ENCODE assay signal across 17 cellular contexts in the genomic region with DNA sequence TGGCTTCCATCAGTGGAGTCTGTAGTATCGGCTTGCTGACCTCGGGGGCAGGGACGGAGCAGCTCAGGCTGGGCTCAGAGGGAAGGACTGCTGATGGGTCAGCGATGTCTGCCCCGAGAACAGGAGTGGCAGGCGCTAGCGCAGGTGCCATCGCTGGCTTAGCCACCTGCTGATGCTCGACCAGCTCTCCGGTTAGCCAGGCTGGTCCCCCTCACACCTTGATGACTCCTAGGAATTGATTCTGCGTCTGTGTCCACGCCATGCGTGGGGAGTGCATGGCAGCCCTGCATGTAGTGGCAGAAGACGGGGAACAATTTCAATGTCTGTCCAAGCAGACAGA. TPM values are rescaled to one million over a fixed set of nuclear protein-coding genes. Genes with fewer than 3 reads are reported as not detected.
DNase-seq lines count a peak whose midpoint lies in the region; ATAC-seq and TF ChIP-seq lines count a peak whose summit lies in the region.
"Had no signal": no experiment of that assay in that cellular context is flagged by ENCODE, and none has a peak within 500 bp of the region (broad histone marks: within the 10 kb centered on the region; RNA-seq: fewer than 3 reads in every experiment).

No MANE protein-coding gene starts in this region.

- H3K9me3 Mint-ChIP-seq in central memory CD8-positive, alpha-beta T cell = no peaks in the 10 kb centered on the region
- peaks cover 11% of the 10 kb centered on the region for H3K9me3 Mint-ChIP-seq in mesothelial cell of epicardium
- H3K9me3 Mint-ChIP-seq in CD4-positive, alpha-beta T cell = no peaks in the 10 kb centered on the region

- peaks cover 6% of the 10 kb centered on the region for H3K4me1 ChIP-seq in cardiac muscle cell (ENCODE audit: low read depth)

- no peak for TF ChIP-seq CTCF in cardiac muscle cell (IDR thresholded peaks at IDR 0.05; ENCODE audit: low read depth, low read length)
- TF ChIP-seq CTCF in mesothelial cell of epicardium (IDR thresholded peaks at IDR 0.05; ENCODE audit: unreplicated experiment) = no peak
- no peak for TF ChIP-seq CTCF in CD4-positive, alpha-beta T cell (IDR thresholded peaks at IDR 0.05)

- H3K4me3 ChIP-seq in cardiac muscle cell = no peak overlapping the region

- H3K9me3 ChIP-seq in cardiac muscle cell (ENCODE audit: low read depth) = no peaks in the 10 kb centered on the region
- no peaks in the 10 kb centered on the region for H3K9me3 ChIP-seq in CD4-positive, alpha-beta T cell (ENCODE audit: control insufficient read depth, low read length)

- intact Hi-C loops in Right ventricle myocardium superior (cut with DNase I) = no loop called here
- intact Hi-C loops in CD4-positive, alpha-beta T cell (cut with DNase I, micrococcal nuclease) = no loop called here

- H3K36me3 ChIP-seq in cardiac muscle cell = peaks cover 3% of the 10 kb centered on the region

- POLR2A ChIA-PET in CD4-positive, alpha-beta T cell (lab: Charles Lee) = interaction anchor here (1.0 kb wide), 1 partner anchor 84 kb away, joined by 3 read pairs; no protein-coding TSS in a partner anchor

- CTCF ChIA-PET in CD4-positive, alpha-beta T cell (lab: Charles Lee) = no interaction called here

- peak overlapping the region; percentile 54 for H3K27ac ChIP-seq in cardiac muscle cell
- peak overlapping the region; percentile 51 for H3K27ac ChIP-seq in substantia nigra (ENCODE audit: low read depth, low read length, poor library complexity, severe bottlenecking)
- no peak overlapping the region for H3K27ac ChIP-seq in CD4-positive, alpha-beta T cell (ENCODE audit: low read depth, low read length)

- H3K27ac Mint-ChIP-seq in central memory CD8-positive, alpha-beta T cell (ENCODE audit: low read depth) = peak overlapping the region; percentile 55
- peak overlapping the region; percentile 80 for H3K27ac Mint-ChIP-seq in mesothelial cell of epicardium
- no peak overlapping the region for H3K27ac Mint-ChIP-seq in CD4-positive, alpha-beta T cell

- ATAC-seq in Right ventricle myocardium superior (ENCODE audit: poor library complexity) = no peak
- no peak for ATAC-seq in central memory CD8-positive, alpha-beta T cell (replicated peaks; ENCODE audit: extremely low read depth, poor library complexity, severe bottlenecking)
- ATAC-seq in GM18861 (IDR thresholded peaks at IDR 0.05; ENCODE audit: unreplicated experiment) = no peak
- no peak for ATAC-seq in CD4-positive, alpha-beta T cell (ENCODE audit: poor library complexity)
- ATAC-seq: HCT116, PC-3 had no signal

- H3K27me3 ChIP-seq in cardiac muscle cell = no peaks in the 10 kb centered on the region
- H3K27me3 ChIP-seq in CD4-positive, alpha-beta T cell (ENCODE audit: control insufficient read depth, insufficient read depth, low read length) = no peaks in the 10 kb centered on the region

- H3K4me3 Mint-ChIP-seq in central memory CD8-positive, alpha-beta T cell = no peak overlapping the region
- H3K4me3 Mint-ChIP-seq in mesothelial cell of epicardium = no peak overlapping the region
- H3K4me3 Mint-ChIP-seq in CD4-positive, alpha-beta T cell = no peak overlapping the region

- H3K4me1 Mint-ChIP-seq in central memory CD8-positive, alpha-beta T cell = peaks cover 32% of the 10 kb centered on the region
- H3K4me1 Mint-ChIP-seq in mesothelial cell of epicardium = peaks cover 27% of the 10 kb centered on the region
- H3K4me1 Mint-ChIP-seq in CD4-positive, alpha-beta T cell (ENCODE audit: low read depth) = peaks cover 36% of the 10 kb centered on the region

- peaks cover 15% of the 10 kb centered on the region for H3K36me3 Mint-ChIP-seq in central memory CD8-positive, alpha-beta T cell (ENCODE audit: insufficient read depth)
- peaks cover 27% of the 10 kb centered on the region for H3K36me3 Mint-ChIP-seq in mesothelial cell of epicardium
- peaks cover 24% of the 10 kb centered on the region for H3K36me3 Mint-ChIP-seq in CD4-positive, alpha-beta T cell (ENCODE audit: low read depth)

- H3K27me3 Mint-ChIP-seq in central memory CD8-positive, alpha-beta T cell = no peaks in the 10 kb centered on the region
- H3K27me3 Mint-ChIP-seq in mesothelial cell of epicardium (ENCODE audit: low read depth) = no peaks in the 10 kb centered on the region
- no peaks in the 10 kb centered on the region for H3K27me3 Mint-ChIP-seq in CD4-positive, alpha-beta T cell

- DNase-seq in cardiac muscle cell (ENCODE audit: low read depth in 1 of 2, low spot score in 1 of 2) = no peak
- DNase-seq in Right ventricle myocardium superior = no peak
- no peak for DNase-seq in central memory CD8-positive, alpha-beta T cell (ENCODE audit: low spot score in 2 of 2)
- DNase-seq in mesothelial cell of epicardium (ENCODE audit: low spot score in 2 of 2, unreplicated experiment in 2 of 2) = no peak
- no peak for DNase-seq in substantia nigra (lab: John Stamatoyannopoulos, UW)
- DNase-seq in NCI-H774 (lab: John Stamatoyannopoulos, UW) = no peak
- no peak for DNase-seq in CD4-positive, alpha-beta T cell
- DNase-seq: COR-L47, DMS53, KBM-7, NCI-H1048, NCI-H146, NCI-H345, PC-3, SHP77 had no signal

RNA-seq across cellular contexts. Expression of gene SS18L1, which starts 6.6 kb away (rescaled TPM):
- total RNA-seq in cardiac muscle cell (25.7 and 38.7 TPM in 2 replicates), Right ventricle myocardium superior (8.9 TPM), mesothelial cell of epicardium (26.2 to 30.6 TPM (median 27.5 TPM) in 3 replicates)
- polyA plus RNA-seq in cardiac muscle cell = 2.5 and 3.2 TPM in 2 replicates
- total RNA-seq in CD4-positive, alpha-beta T cell = 10 to 100 TPM; 12.8 to 13.4 TPM

RNA-seq across cellular contexts. Expression of gene PSMA7, which starts 7.0 kb away (rescaled TPM):
- total RNA-seq in cardiac muscle cell = 333 and 442 TPM in 2 replicates
- polyA plus RNA-seq in cardiac muscle cell = 386 and 505 TPM in 2 replicates
- total RNA-seq in Right ventricle myocardium superior = 239 TPM
- 195 to 210 TPM (median 201 TPM) in 3 replicates for total RNA-seq in mesothelial cell of epicardium
- 100 to 1,000 TPM; 150 to 158 TPM for total RNA-seq in CD4-positive, alpha-beta T cell

RNA-seq across cellular contexts. Expression of gene LSM14B, which starts 27.9 kb away (rescaled TPM):
- 63.3 and 71.8 TPM in 2 replicates for total RNA-seq in cardiac muscle cell
- polyA plus RNA-seq in cardiac muscle cell = 6.5 and 7.5 TPM in 2 replicates
- 51.7 TPM for total RNA-seq in Right ventricle myocardium superior
- total RNA-seq in mesothelial cell of epicardium = 60.3 to 64.3 TPM (median 63.9 TPM) in 3 replicates
- total RNA-seq in CD4-positive, alpha-beta T cell = 10 to 100 TPM; 34.5 to 35.7 TPM

RNA-seq across cellular contexts. Expression of gene MTG2, which starts 32.6 kb away (rescaled TPM):
- total RNA-seq in cardiac muscle cell (23.4 and 32.9 TPM in 2 replicates), Right ventricle myocardium superior (20.8 TPM), mesothelial cell of epicardium (29.4 to 31.6 TPM (median 29.5 TPM) in 3 replicates)
- 20.4 and 27.8 TPM in 2 replicates for polyA plus RNA-seq in cardiac muscle cell
- total RNA-seq in CD4-positive, alpha-beta T cell = 1 to 10 TPM; 9.5 to 9.9 TPM
